20 cellular contexts compared by ENCODE assay signal in genomic region chrX:31039327-31039711, GRCh38.
DNase-seq lines count a peak whose midpoint lies in the region; ATAC-seq lines count a peak whose summit lies in the region.
"Had no signal": no experiment of that assay in that cellular context is flagged by ENCODE, and none has a peak within 500 bp of the region (broad histone marks: within the 10 kb centered on the region; RNA-seq: fewer than 3 reads in every experiment).

No MANE protein-coding gene starts in this region.

- no peak overlapping the region for H3K27ac Mint-ChIP-seq in stimulated activated memory B cell treated with anti-CD40 and anti-IgM and Interleukin-4, amounts not matched to agents 10 μg/mL and 1 μg/mL and 100 μg/mL, for 72 hours
- H3K27ac Mint-ChIP-seq: activated CD8-positive, alpha-beta T cell treated with anti-CD3 and anti-CD28 coated beads, Interleukin-2, amount 10 ng/mL, durations not matched to agents 7 days and 5 days; activated naive CD4-positive, alpha-beta T cell treated with anti-CD3 and anti-CD28 coated beads, Interleukin-2, amount 10 ng/mL, durations not matched to agents 7 days and 5 days; CD4-positive, CD25-positive, alpha-beta regulatory T cell had no signal

- H2AFZ ChIP-seq in neuron (ENCODE audit: low read depth, low read length) = peak overlapping the region; percentile 29

- no peak for DNase-seq in COLO829 (ENCODE audit: low spot score)
- DNase-seq: activated CD4-positive, alpha-beta T cell treated with anti-CD3 and anti-CD28 coated beads for 1 hour; activated naive CD4-positive, alpha-beta T cell treated with anti-CD3 and anti-CD28 coated beads, Interleukin-2, amount 10 ng/mL, durations not matched to agents 7 days and 5 days; DMS 273 treated with DMSO at 0.1 percent for 48 hours; NCI-H526 treated with DMSO at 0.1 percent for 48 hours; SIG-M5 had no signal

- ATAC-seq in GM18909 (IDR thresholded peaks at IDR 0.05; ENCODE audit: poor library complexity, unreplicated experiment) = peak; percentile 8
- ATAC-seq in GM21717 (IDR thresholded peaks at IDR 0.05; ENCODE audit: unreplicated experiment) = peak; percentile 17
- peak; percentile 33 for ATAC-seq in HG03378 (IDR thresholded peaks at IDR 0.05; ENCODE audit: unreplicated experiment)
- ATAC-seq in stimulated activated memory B cell treated with anti-CD40 and anti-IgM and Interleukin-4, amounts not matched to agents 10 μg/mL and 1 μg/mL and 100 μg/mL, for 72 hours = no peak
- no peak for ATAC-seq in HG03442 (IDR thresholded peaks at IDR 0.05; ENCODE audit: unreplicated experiment)
- ATAC-seq: activated CD8-positive, alpha-beta T cell treated with anti-CD3 and anti-CD28 coated beads, Interleukin-2, amount 10 ng/mL, durations not matched to agents 7 days and 5 days; PC-3 had no signal

- no peak overlapping the region for H3K4me3 ChIP-seq in neuron (ENCODE audit: low read length)
- H3K4me3 ChIP-seq: K562, lung, prostate gland, suprapubic skin had no signal

- H3K4me1 Mint-ChIP-seq in stimulated activated memory B cell treated with anti-CD40 and anti-IgM and Interleukin-4, amounts not matched to agents 10 μg/mL and 1 μg/mL and 100 μg/mL, for 72 hours = peaks cover 12% of the 10 kb centered on the region
- H3K4me1 Mint-ChIP-seq: activated naive CD4-positive, alpha-beta T cell treated with anti-CD3 and anti-CD28 coated beads, Interleukin-2, amount 10 ng/mL, durations not matched to agents 7 days and 5 days; CD4-positive, CD25-positive, alpha-beta regulatory T cell had no signal

- no peaks in the 10 kb centered on the region for H3K27me3 ChIP-seq in neuron (ENCODE audit: insufficient read depth, low read length)
- H3K27me3 ChIP-seq: suprapubic skin had no signal

- no peaks in the 10 kb centered on the region for H3K36me3 Mint-ChIP-seq in stimulated activated memory B cell treated with anti-CD40 and anti-IgM and Interleukin-4, amounts not matched to agents 10 μg/mL and 1 μg/mL and 100 μg/mL, for 72 hours
- H3K36me3 Mint-ChIP-seq: activated naive CD4-positive, alpha-beta T cell treated with anti-CD3 and anti-CD28 coated beads, Interleukin-2, amount 10 ng/mL, durations not matched to agents 7 days and 5 days; CD4-positive, CD25-positive, alpha-beta regulatory T cell had no signal

- no peaks in the 10 kb centered on the region for H3K36me3 ChIP-seq in neuron (ENCODE audit: insufficient read depth, low read length)
- H3K36me3 ChIP-seq: prostate gland, suprapubic skin had no signal

- H3K27me3 Mint-ChIP-seq in stimulated activated memory B cell treated with anti-CD40 and anti-IgM and Interleukin-4, amounts not matched to agents 10 μg/mL and 1 μg/mL and 100 μg/mL, for 72 hours = no peaks in the 10 kb centered on the region
- H3K27me3 Mint-ChIP-seq: activated naive CD4-positive, alpha-beta T cell treated with anti-CD3 and anti-CD28 coated beads, Interleukin-2, amount 10 ng/mL, durations not matched to agents 7 days and 5 days had no signal

- H3K9me3 Mint-ChIP-seq in stimulated activated memory B cell treated with anti-CD40 and anti-IgM and Interleukin-4, amounts not matched to agents 10 μg/mL and 1 μg/mL and 100 μg/mL, for 72 hours = no peaks in the 10 kb centered on the region
- H3K9me3 Mint-ChIP-seq: activated naive CD4-positive, alpha-beta T cell treated with anti-CD3 and anti-CD28 coated beads, Interleukin-2, amount 10 ng/mL, durations not matched to agents 7 days and 5 days; dendritic cell treated with granulocyte-macrophage colony-stimulating factor and Interleukin-4, amounts not matched to agents 40 ng/mL and 50 ng/mL, for 4 days had no signal

- no peaks in the 10 kb centered on the region for H3K9me3 ChIP-seq in neuron (ENCODE audit: low read length)
- H3K9me3 ChIP-seq: prostate gland, suprapubic skin had no signal

- H3K4me1 ChIP-seq in neuron (ENCODE audit: insufficient read depth, low read length) = no peaks in the 10 kb centered on the region
- H3K4me1 ChIP-seq: prostate gland, suprapubic skin had no signal

- H3K4me3 Mint-ChIP-seq in stimulated activated memory B cell treated with anti-CD40 and anti-IgM and Interleukin-4, amounts not matched to agents 10 μg/mL and 1 μg/mL and 100 μg/mL, for 72 hours = no peak overlapping the region
- H3K4me3 Mint-ChIP-seq: activated CD8-positive, alpha-beta T cell treated with anti-CD3 and anti-CD28 coated beads, Interleukin-2, amount 10 ng/mL, durations not matched to agents 7 days and 5 days; activated naive CD4-positive, alpha-beta T cell treated with anti-CD3 and anti-CD28 coated beads, Interleukin-2, amount 10 ng/mL, durations not matched to agents 7 days and 5 days; CD4-positive, CD25-positive, alpha-beta regulatory T cell had no signal

Comparison
In these comparisons a context has a peak if more than half of its experiments do, and no peak if none do; other contexts are left out.
1. ATAC-seq: peak in GM18909 (single experiment), GM21717 (single experiment) and HG03378 (single experiment); none in stimulated activated memory B cell treated with anti-CD40 and anti-IgM and Interleukin-4, amounts not matched to agents 10 μg/mL and 1 μg/mL and 100 μg/mL, for 72 hours (single experiment) and HG03442 (single experiment).